ENCODE assay signal across 8 cellular contexts in the genomic region with DNA sequence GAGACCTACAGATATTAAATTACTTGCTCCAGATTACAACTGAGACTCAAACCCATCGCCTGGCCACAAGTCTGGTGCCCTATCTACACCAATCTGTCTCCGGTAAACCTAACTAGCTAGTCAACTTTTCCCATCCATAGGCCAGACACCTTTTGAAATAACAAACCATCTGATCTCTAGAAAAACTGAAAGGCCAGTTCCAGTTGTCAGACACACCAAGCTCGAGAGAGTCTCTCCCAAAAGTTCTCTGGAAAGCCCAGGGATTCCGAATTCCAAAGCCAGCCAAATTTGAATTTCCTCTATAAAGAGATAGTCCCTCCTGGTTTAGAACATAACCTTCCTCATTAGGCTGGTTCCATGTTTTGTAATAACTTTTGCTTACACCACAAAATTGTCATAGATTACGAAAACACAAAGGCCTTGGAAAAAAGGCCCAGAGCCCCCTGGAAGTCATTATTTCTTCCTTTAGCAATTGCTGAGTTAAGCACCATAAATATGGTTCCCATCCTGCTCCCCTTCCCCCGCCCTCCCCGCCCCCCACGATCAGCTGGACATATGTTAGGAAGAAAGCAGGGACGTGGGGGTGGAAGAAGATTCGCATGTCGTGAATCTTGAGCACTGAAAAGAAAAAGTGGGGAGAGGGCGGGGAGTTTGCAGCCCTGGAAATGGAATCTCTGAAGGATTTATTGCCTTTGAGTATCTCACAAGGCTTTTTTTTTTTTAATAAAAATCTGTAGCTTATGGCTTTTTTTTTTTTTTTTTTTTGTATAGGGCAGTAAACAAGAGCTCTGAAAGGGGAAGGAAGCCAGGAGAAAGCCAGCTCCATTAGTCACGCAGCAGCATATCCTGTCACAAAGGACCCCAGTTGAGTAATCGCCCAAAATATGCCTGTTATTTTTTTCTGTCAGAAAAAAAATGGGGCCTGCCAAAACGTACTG.
A peak's percentile ranks its signal among the peaks of the same experiment; 100 is the strongest.
DNase-seq lines count a peak whose midpoint lies in the region; ATAC-seq and TF ChIP-seq lines count a peak whose summit lies in the region.

No MANE protein-coding gene starts in this region.

- H3K27me3 ChIP-seq in SU-DHL-6 (ENCODE audit: low read length): no peaks in the 10 kb centered on the region
- no peaks in the 10 kb centered on the region for H3K27me3 ChIP-seq in right lobe of liver
- H3K27me3 ChIP-seq in subcutaneous abdominal adipose tissue (ENCODE audit: control insufficient read depth in 5 of 5, insufficient read depth in 4 of 5, low read length in 5 of 5): no peaks in the 10 kb centered on the region

- H3F3A ChIP-seq in SU-DHL-6 (ENCODE audit: insufficient read depth): peaks cover 23% of the 10 kb centered on the region

- H3K27ac ChIP-seq in SU-DHL-6 (ENCODE audit: low read depth, low read length) (peak overlapping the region; percentile 92), right lobe of liver (peak overlapping the region; percentile 73 to 95 (median 92)), subcutaneous abdominal adipose tissue (ENCODE audit: low read depth, low read length) (peak overlapping the region; percentile 93)

- peak overlapping the region; percentile 83 for H3K4me2 ChIP-seq in SU-DHL-6 (ENCODE audit: low read depth, low read length, poor library complexity, severe bottlenecking)

- no peak overlapping the region for H2AFZ ChIP-seq in SU-DHL-6 (ENCODE audit: low read depth, low read length, severe bottlenecking)

- peak; percentile 94 for DNase-seq in HS-27A (ENCODE audit: low read depth)
- peak; percentile 99 for DNase-seq in cardiac fibroblast (ENCODE audit: low read depth in 2 of 2)
- no peak for DNase-seq in right lobe of liver
- DNase-seq in NCI-H1417 treated with DMSO at 0.1 percent for 48 hours (lab: John Stamatoyannopoulos, UW): no peak

- H3K9me3 ChIP-seq in SU-DHL-6 (ENCODE audit: insufficient read depth, low read length): no peaks in the 10 kb centered on the region
- H3K9me3 ChIP-seq in right lobe of liver: no peaks in the 10 kb centered on the region
- H3K9me3 ChIP-seq in subcutaneous abdominal adipose tissue (ENCODE audit: control insufficient read depth in 5 of 5, low read length in 5 of 5): no peaks in the 10 kb centered on the region

- peaks cover 4% of the 10 kb centered on the region for H3K36me3 ChIP-seq in SU-DHL-6 (ENCODE audit: low read length)
- H3K36me3 ChIP-seq in right lobe of liver: no peaks in the 10 kb centered on the region
- no peaks in the 10 kb centered on the region for H3K36me3 ChIP-seq in subcutaneous abdominal adipose tissue (ENCODE audit: control insufficient read depth in 5 of 5, insufficient read depth in 5 of 5, low read length in 5 of 5)

- peaks cover 28% of the 10 kb centered on the region for H3K79me2 ChIP-seq in SU-DHL-6 (ENCODE audit: insufficient read depth, low read length)

- ATAC-seq in right lobe of liver (peak; percentile 15 to 33 (median 28)), HG03139 (IDR thresholded peaks at IDR 0.05; ENCODE audit: unreplicated experiment) (no peak), GM21381 (IDR thresholded peaks at IDR 0.05; ENCODE audit: unreplicated experiment) (no peak)

- H3K4me1 ChIP-seq in right lobe of liver: peaks cover 0 to 41% (median 10%) of the 10 kb centered on the region in 4 donors
- H3K4me1 ChIP-seq in subcutaneous abdominal adipose tissue (ENCODE audit: control insufficient read depth in 5 of 5, insufficient read depth in 5 of 5, low read length in 5 of 5): peaks cover 19 to 54% (median 52%) of the 10 kb centered on the region in 5 donors

- intact Hi-C loops in right lobe of liver (cut with DNase I): no loop called here

- no peaks in the 10 kb centered on the region for H4K20me1 ChIP-seq in SU-DHL-6 (ENCODE audit: low read depth, low read length)

- H3K4me3 ChIP-seq in SU-DHL-6 (ENCODE audit: insufficient read depth, low read length, poor library complexity, severe bottlenecking) (peak overlapping the region; percentile 45), cardiac fibroblast (replicated peaks in 1 of 2; ENCODE audit: low read depth in 2 of 2, low read length in 2 of 2) (no peak overlapping the region), right lobe of liver (no peak overlapping the region), subcutaneous abdominal adipose tissue (ENCODE audit: low read depth in 1 of 5, low read length in 5 of 5) (no peak overlapping the region)

- TF ChIP-seq CTCF in SU-DHL-6 (IDR thresholded peaks at IDR 0.05; ENCODE audit: insufficient read depth, low read length, poor library complexity, severe bottlenecking): no peak
- no peak for TF ChIP-seq CTCF in cardiac fibroblast (IDR thresholded peaks at IDR 0.05; ENCODE audit: low read depth, low read length)
- TF ChIP-seq CTCF in right lobe of liver (IDR thresholded peaks at IDR 0.05): no peak

- 46% methylated on average over 15 of the region's 15 CpGs for WGBS in right lobe of liver (ENCODE audit: insufficient coverage, low coverage, low lambda C conversion rate, missing lambda C conversion rate)

- TF ChIP-seq POLR2A in right lobe of liver (IDR thresholded peaks at IDR 0.05): no peak

- H3K9me2 ChIP-seq in SU-DHL-6 (replicated peaks; ENCODE audit: insufficient read depth, low read length): no peaks in the 10 kb centered on the region

- H3K9ac ChIP-seq in SU-DHL-6 (ENCODE audit: low read length) (peak overlapping the region; percentile 65), subcutaneous abdominal adipose tissue (ENCODE audit: low read length in 5 of 5) (peak overlapping the region; percentile 17 to 56 (median 37))

Comparison
In these comparisons a context has a peak if more than half of its experiments do, and no peak if none do; other contexts are left out.
1. DNase-seq: peak in HS-27A (single experiment) and cardiac fibroblast (2 of 2); none in right lobe of liver (0 of 3) and NCI-H1417 treated with DMSO at 0.1 percent for 48 hours (single experiment).
2. ATAC-seq: peak in right lobe of liver (4 of 4); none in HG03139 (single experiment) and GM21381 (single experiment).
3. Peak in every context shown above with its lines, with median percentiles within 50 percentile points of each other: H3K27ac ChIP-seq.